Comparison of ENCODE assay signal across 1 cellular context in genomic region chr22:35301370-35301874, GRCh38.
TF ChIP-seq lines count a peak whose summit lies in the region.

No MANE protein-coding gene starts in this region.

TF ChIP-seq in GM12878, 131 proteins besides CTCF, POLR2A, EP300 and RAD21 (continued from another document):
- no peak for TF ChIP-seq ZBTB11 (CRISPR knock-in tag; IDR thresholded peaks at IDR 0.05)
